ENCODE assay signal across 8 cellular contexts in the genomic region with DNA sequence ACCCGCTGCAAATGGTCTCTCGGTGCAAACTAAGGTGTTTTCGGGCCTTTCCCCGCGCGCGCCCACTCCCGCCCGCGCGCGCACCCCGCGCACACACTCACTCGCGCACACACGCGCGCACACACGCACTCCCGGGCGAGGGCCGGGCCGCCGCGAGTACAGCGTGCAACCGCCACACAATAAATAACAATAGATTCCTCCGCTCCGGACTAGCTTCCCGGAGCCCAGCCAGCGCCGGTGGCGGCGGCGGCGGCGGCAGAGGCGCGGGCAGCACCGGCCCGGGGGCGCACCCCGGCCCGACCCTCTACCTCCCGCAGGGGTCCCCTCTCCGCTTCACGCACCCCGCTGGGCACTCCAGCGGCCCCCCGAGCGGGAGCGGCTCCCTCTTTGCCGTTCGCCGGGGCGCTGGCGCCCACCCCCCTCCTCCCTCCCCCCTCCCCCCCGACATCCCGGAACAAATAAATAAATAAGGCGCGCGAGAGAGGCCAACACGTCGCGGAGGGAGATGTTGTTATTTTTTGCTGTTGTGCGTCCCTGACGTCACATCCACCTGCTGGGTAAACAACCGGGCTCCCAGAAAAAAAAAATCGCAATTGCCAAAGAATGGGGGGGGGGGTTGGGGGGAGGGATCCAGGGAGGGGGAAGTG. TPM values are rescaled to one million over a fixed set of nuclear protein-coding genes. Genes with fewer than 3 reads are reported as not detected.
DNase-seq lines count a peak whose midpoint lies in the region; ATAC-seq and TF ChIP-seq lines count a peak whose summit lies in the region.

A gene (minus strand): TSS at position 160 of the 647 bp plus-strand sequence. CDS start 385,347 bp downstream, outside the sequence.

- peaks cover 43% of the 10 kb centered on the region for H3K36me3 ChIP-seq in DOHH2 (ENCODE audit: control insufficient read depth, low read length)

- H3K36me3 Mint-ChIP-seq in endothelial cell (ENCODE audit: low read depth, unreplicated experiment), result peaks cover 4% of the 10 kb centered on the region

- peaks cover 79% of the 10 kb centered on the region for H3K79me2 ChIP-seq in DOHH2 (ENCODE audit: control insufficient read depth, low read length)

- H3K27ac Mint-ChIP-seq in endothelial cell (ENCODE audit: unreplicated experiment), result peak within 1 kb of the TSS; percentile 91

- H3K27ac ChIP-seq in DOHH2 (ENCODE audit: low read depth, low read length), result peak within 1 kb of the TSS; percentile 92

- no peaks in the 10 kb centered on the region for H3K9me2 ChIP-seq in DOHH2 (replicated peaks; ENCODE audit: control insufficient read depth, low read length)

- TF ChIP-seq CTCF in DOHH2 (IDR thresholded peaks at IDR 0.05; ENCODE audit: low read depth, low read length, poor library complexity, severe bottlenecking) (no peak), endothelial cell (IDR thresholded peaks at IDR 0.05; ENCODE audit: unreplicated experiment) (no peak)

- peak within 1 kb of the TSS; percentile 98 for H3K4me2 ChIP-seq in DOHH2 (ENCODE audit: low read length)

- H3K27me3 ChIP-seq in DOHH2 (ENCODE audit: control insufficient read depth, low read length), result no peaks in the 10 kb centered on the region

- H3K27me3 Mint-ChIP-seq in endothelial cell (ENCODE audit: unreplicated experiment), result peaks cover 11% of the 10 kb centered on the region

- no peaks in the 10 kb centered on the region for H3K9me3 Mint-ChIP-seq in endothelial cell (ENCODE audit: unreplicated experiment)

- DNase-seq in NOMO-1 treated with dmso at 0.1 percent for 144 hours (lab: John Stamatoyannopoulos, UW; ENCODE audit: unreplicated experiment), result peak; percentile 20
- peak; percentile 58 for DNase-seq in activated T-cell treated with anti-CD3 and anti-CD28 coated beads for 24 hours (ENCODE audit: low read depth)
- DNase-seq in endothelial cell (ENCODE audit: low spot score), result peak; percentile 73
- DNase-seq in mesenteric fat pad (ENCODE audit: low spot score), result peak; percentile 93
- peak; percentile 36 for DNase-seq in stimulated activated CD8-positive, alpha-beta memory T cell treated with anti-CD3 and anti-CD28 coated beads, Interleukin-12 subunit alpha, Interleukin-12 subunit beta, amount 100 ng/mL, for 1 hour (ENCODE audit: low read depth)

- H3K4me1 ChIP-seq in DOHH2 (ENCODE audit: control insufficient read depth, low read length), result peaks cover 30% of the 10 kb centered on the region

- peaks cover 41% of the 10 kb centered on the region for H3F3A ChIP-seq in DOHH2 (ENCODE audit: control insufficient read depth, insufficient read depth)

- no peaks in the 10 kb centered on the region for H3K9me3 ChIP-seq in DOHH2 (ENCODE audit: control insufficient read depth, insufficient read depth, low read length)

- H3K4me3 ChIP-seq in DOHH2 (ENCODE audit: low read length), result peak within 1 kb of the TSS; percentile 81

- peak within 1 kb of the TSS; percentile 96 for H3K4me3 Mint-ChIP-seq in endothelial cell (ENCODE audit: unreplicated experiment)

- peaks cover 18% of the 10 kb centered on the region for H3K4me1 Mint-ChIP-seq in endothelial cell (ENCODE audit: unreplicated experiment)

- H4K20me1 ChIP-seq in DOHH2 (ENCODE audit: control insufficient read depth, insufficient read depth, low read depth, low read length), result no peaks in the 10 kb centered on the region

- ATAC-seq in HG03175 (IDR thresholded peaks at IDR 0.05; ENCODE audit: unreplicated experiment), result peak; percentile 34
- ATAC-seq in HG02840 (IDR thresholded peaks at IDR 0.05; ENCODE audit: low FRiP score, unreplicated experiment), result no peak

RNA-seq across cellular contexts. Expression of the gene that starts here (rescaled TPM):
- 71.3 TPM for total RNA-seq in endothelial cell (ENCODE audit: unreplicated experiment)
- 74.2 TPM for total RNA-seq in mesenteric fat pad

Comparison
In these comparisons a context has a peak if more than half of its experiments do, and no peak if none do; other contexts are left out.
1. DNase-seq: peak in every context shown above with its lines; median percentile 93 in mesenteric fat pad; 73 in endothelial cell; 58 in activated T-cell treated with anti-CD3 and anti-CD28 coated beads for 24 hours; 36 in stimulated activated CD8-positive, alpha-beta memory T cell treated with anti-CD3 and anti-CD28 coated beads, Interleukin-12 subunit alpha, Interleukin-12 subunit beta, amount 100 ng/mL, for 1 hour; 20 in NOMO-1 treated with dmso at 0.1 percent for 144 hours.